ENCODE assay signal across 17 cellular contexts in genomic region chr3:37592328-37592727, GRCh38.
"Had no signal": no experiment of that assay in that cellular context is flagged by ENCODE, and none has a peak within 500 bp of the region (broad histone marks: within the 10 kb centered on the region; RNA-seq: fewer than 3 reads in every experiment).

No MANE protein-coding gene starts in this region.

- H3K36me3 ChIP-seq: neural progenitor cell, tibial nerve had no signal

- H3K9me3 Mint-ChIP-seq: activated CD4-positive, alpha-beta T cell treated with anti-CD3 and anti-CD28 coated beads, Interleukin-2, amount 10 ng/mL, durations not matched to agents 7 days and 5 days; activated naive CD4-positive, alpha-beta T cell treated with anti-CD3 and anti-CD28 coated beads, Interleukin-2, amount 50 U/mL, for 24 hours; activated T-cell treated with anti-CD3 and anti-CD28 coated beads, Interleukin-2, amount 50 U/mL, for 72 hours; naive B cell; T-helper 1 cell treated with Interleukin-12 subunit alpha and Interleukin-12 subunit beta and Interleukin-4 antibody, amounts not matched to agents 30 μg/mL and 1 μg/mL, for 36 hours had no signal

- DNase-seq: activated CD4-positive, alpha-beta T cell treated with anti-CD3 and anti-CD28 coated beads, Interleukin-2, amount 10 ng/mL, durations not matched to agents 7 days and 5 days; activated effector memory CD4-positive, alpha-beta T cell treated with anti-CD3 and anti-CD28 coated beads, Interleukin-2, amount 50 U/mL, for 16 hours; activated T-cell treated with anti-CD3 and anti-CD28 coated beads, Interleukin-2, amount 50 U/mL, for 72 hours; foreskin melanocyte; hypothalamus; naive B cell; right cardiac atrium; stimulated activated CD4-positive, alpha-beta T cell treated with anti-CD3 and anti-CD28 coated beads, Interleukin-15, amount 100 ng/mL, for 24 hours; stimulated activated CD4-positive, alpha-beta T cell treated with anti-CD3 and anti-CD28 coated beads, Interleukin-2, amount 100 ng/mL, for 48 hours had no signal

- H3K4me1 ChIP-seq: neural progenitor cell had no signal

- H3K27me3 ChIP-seq: neural progenitor cell, tibial nerve had no signal

- H3K36me3 Mint-ChIP-seq: activated naive CD4-positive, alpha-beta T cell treated with anti-CD3 and anti-CD28 coated beads, Interleukin-2, amount 50 U/mL, for 24 hours; naive B cell; neural progenitor cell; stimulated activated effector memory CD8-positive, alpha-beta T cell treated with anti-CD3 and anti-CD28 coated beads, Interleukin-12 subunit alpha, Interleukin-12 subunit beta, amount 100 ng/mL, for 72 hours had no signal

- H3K27ac Mint-ChIP-seq: activated CD4-positive, alpha-beta T cell treated with anti-CD3 and anti-CD28 coated beads, Interleukin-2, amount 10 ng/mL, durations not matched to agents 7 days and 5 days; activated naive CD4-positive, alpha-beta T cell treated with anti-CD3 and anti-CD28 coated beads, Interleukin-2, amount 50 U/mL, for 24 hours; activated T-cell treated with anti-CD3 and anti-CD28 coated beads, Interleukin-2, amount 50 U/mL, for 72 hours; naive B cell; neural progenitor cell; progenitor cell of endocrine pancreas; stimulated activated effector memory CD8-positive, alpha-beta T cell treated with anti-CD3 and anti-CD28 coated beads, Interleukin-12 subunit alpha, Interleukin-12 subunit beta, amount 100 ng/mL, for 72 hours; T-helper 1 cell treated with Interleukin-12 subunit alpha and Interleukin-12 subunit beta and Interleukin-4 antibody, amounts not matched to agents 30 μg/mL and 1 μg/mL, for 36 hours had no signal

- H3K27me3 Mint-ChIP-seq: activated CD4-positive, alpha-beta T cell treated with anti-CD3 and anti-CD28 coated beads, Interleukin-2, amount 10 ng/mL, durations not matched to agents 7 days and 5 days had no signal

- H3K4me3 Mint-ChIP-seq: activated CD4-positive, alpha-beta T cell treated with anti-CD3 and anti-CD28 coated beads, Interleukin-2, amount 10 ng/mL, durations not matched to agents 7 days and 5 days; activated naive CD4-positive, alpha-beta T cell treated with anti-CD3 and anti-CD28 coated beads, Interleukin-2, amount 50 U/mL, for 24 hours; activated T-cell treated with anti-CD3 and anti-CD28 coated beads, Interleukin-2, amount 50 U/mL, for 72 hours; neural progenitor cell; stimulated activated effector memory CD8-positive, alpha-beta T cell treated with anti-CD3 and anti-CD28 coated beads, Interleukin-12 subunit alpha, Interleukin-12 subunit beta, amount 100 ng/mL, for 72 hours; T-helper 1 cell treated with Interleukin-12 subunit alpha and Interleukin-12 subunit beta and Interleukin-4 antibody, amounts not matched to agents 30 μg/mL and 1 μg/mL, for 36 hours had no signal

- H3K4me3 ChIP-seq: neural progenitor cell, skin epidermis, tibial nerve had no signal

- H3K9me3 ChIP-seq: tibial nerve had no signal

- H3K27ac ChIP-seq: epithelial cell of prostate, neural progenitor cell had no signal

- H3K4me1 Mint-ChIP-seq: activated CD4-positive, alpha-beta T cell treated with anti-CD3 and anti-CD28 coated beads, Interleukin-2, amount 10 ng/mL, durations not matched to agents 7 days and 5 days; activated naive CD4-positive, alpha-beta T cell treated with anti-CD3 and anti-CD28 coated beads, Interleukin-2, amount 50 U/mL, for 24 hours; naive B cell; neural progenitor cell; stimulated activated effector memory CD8-positive, alpha-beta T cell treated with anti-CD3 and anti-CD28 coated beads, Interleukin-12 subunit alpha, Interleukin-12 subunit beta, amount 100 ng/mL, for 72 hours had no signal
